1 cellular context compared by ENCODE assay signal in the genomic region with DNA sequence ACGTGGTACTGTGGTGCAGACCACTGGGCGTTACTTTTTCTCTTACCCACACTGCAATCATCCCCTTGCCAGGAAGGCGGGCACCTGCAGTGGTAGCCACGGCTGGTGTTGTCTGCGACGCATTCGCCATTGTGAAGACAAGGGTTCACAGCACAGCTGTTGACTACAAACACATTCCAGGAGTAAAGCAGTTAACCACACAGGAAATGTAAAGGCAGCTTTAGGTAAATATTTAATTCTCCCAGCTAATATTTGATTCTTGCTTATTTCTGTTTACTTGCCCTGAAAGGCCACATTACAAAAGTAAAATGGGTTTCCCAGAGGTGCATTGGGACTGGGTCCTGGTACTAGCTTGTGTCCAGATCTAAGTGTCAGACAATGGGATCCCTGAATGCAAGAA.
TF ChIP-seq lines count a peak whose summit lies in the region.

No MANE protein-coding gene starts in this region.

TF ChIP-seq in HepG2, 621 proteins besides CTCF, POLR2A, EP300 and RAD21 (continued from another document):
- TF ChIP-seq, protein P1, sequence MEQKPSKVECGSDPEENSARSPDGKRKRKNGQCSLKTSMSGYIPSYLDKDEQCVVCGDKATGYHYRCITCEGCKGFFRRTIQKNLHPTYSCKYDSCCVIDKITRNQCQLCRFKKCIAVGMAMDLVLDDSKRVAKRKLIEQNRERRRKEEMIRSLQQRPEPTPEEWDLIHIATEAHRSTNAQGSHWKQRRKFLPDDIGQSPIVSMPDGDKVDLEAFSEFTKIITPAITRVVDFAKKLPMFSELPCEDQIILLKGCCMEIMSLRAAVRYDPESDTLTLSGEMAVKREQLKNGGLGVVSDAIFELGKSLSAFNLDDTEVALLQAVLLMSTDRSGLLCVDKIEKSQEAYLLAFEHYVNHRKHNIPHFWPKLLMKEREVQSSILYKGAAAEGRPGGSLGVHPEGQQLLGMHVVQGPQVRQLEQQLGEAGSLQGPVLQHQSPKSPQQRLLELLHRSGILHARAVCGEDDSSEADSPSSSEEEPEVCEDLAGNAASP (CRISPR knock-in tag; IDR thresholded peaks at IDR 0.05; ENCODE audit: borderline replicate concordance), result peak; percentile 54; the same call in 1 of the 2 replicates
- no peak for TF ChIP-seq ZNF30 (CRISPR knock-in tag; IDR thresholded peaks at IDR 0.05)
- TF ChIP-seq NR1H2 (CRISPR knock-in tag; IDR thresholded peaks at IDR 0.05; ENCODE audit: borderline replicate concordance, low read depth), result no peak
- no peak for TF ChIP-seq ZBTB21 (CRISPR knock-in tag; IDR thresholded peaks at IDR 0.05)
- no peak for TF ChIP-seq ZNF883 (CRISPR knock-in tag; IDR thresholded peaks at IDR 0.05; ENCODE audit: not compliant biosample characterization)
- no peak for TF ChIP-seq TCF12 (IDR thresholded peaks at IDR 0.05)
- TF ChIP-seq TCF12 (CRISPR knock-in tag; IDR thresholded peaks at IDR 0.05), result no peak
- TF ChIP-seq FOXK1 (CRISPR knock-in tag; IDR thresholded peaks at IDR 0.05; ENCODE audit: borderline replicate concordance, low read depth), result no peak
- TF ChIP-seq REXO4 (CRISPR knock-in tag; IDR thresholded peaks at IDR 0.05; ENCODE audit: borderline replicate concordance), result no peak
- TF ChIP-seq, protein P2, sequence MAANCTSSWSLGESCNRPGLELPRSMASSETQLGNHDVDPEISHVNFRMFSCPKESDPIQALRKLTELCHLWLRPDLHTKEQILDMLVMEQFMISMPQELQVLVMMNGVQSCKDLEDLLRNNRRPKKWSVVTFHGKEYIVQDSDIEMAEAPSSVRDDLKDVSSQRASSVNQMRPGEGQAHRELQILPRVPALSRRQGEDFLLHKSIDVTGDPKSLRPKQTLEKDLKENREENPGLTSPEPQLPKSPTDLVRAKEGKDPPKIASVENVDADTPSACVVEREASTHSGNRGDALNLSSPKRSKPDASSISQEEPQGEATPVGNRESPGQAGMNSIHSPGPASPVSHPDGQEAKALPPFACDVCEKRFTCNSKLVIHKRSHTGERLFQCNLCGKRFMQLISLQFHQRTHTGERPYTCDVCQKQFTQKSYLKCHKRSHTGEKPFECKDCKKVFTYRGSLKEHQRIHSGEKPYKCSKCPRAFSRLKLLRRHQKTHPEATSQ (CRISPR knock-in tag; IDR thresholded peaks at IDR 0.05; ENCODE audit: borderline replicate concordance), result no peak
- TF ChIP-seq BHLHE40 (IDR thresholded peaks at IDR 0.05; ENCODE audit: low read length), result no peak
- TF ChIP-seq RBFOX2 (IDR thresholded peaks at IDR 0.05; ENCODE audit: low read depth, low read length), result no peak
- TF ChIP-seq, protein P3, sequence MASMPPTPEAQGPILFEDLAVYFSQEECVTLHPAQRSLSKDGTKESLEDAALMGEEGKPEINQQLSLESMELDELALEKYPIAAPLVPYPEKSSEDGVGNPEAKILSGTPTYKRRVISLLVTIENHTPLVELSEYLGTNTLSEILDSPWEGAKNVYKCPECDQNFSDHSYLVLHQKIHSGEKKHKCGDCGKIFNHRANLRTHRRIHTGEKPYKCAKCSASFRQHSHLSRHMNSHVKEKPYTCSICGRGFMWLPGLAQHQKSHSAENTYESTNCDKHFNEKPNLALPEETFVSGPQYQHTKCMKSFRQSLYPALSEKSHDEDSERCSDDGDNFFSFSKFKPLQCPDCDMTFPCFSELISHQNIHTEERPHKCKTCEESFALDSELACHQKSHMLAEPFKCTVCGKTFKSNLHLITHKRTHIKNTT (CRISPR knock-in tag; IDR thresholded peaks at IDR 0.05), result no peak
- no peak for TF ChIP-seq IKZF4 (CRISPR knock-in tag; IDR thresholded peaks at IDR 0.05; ENCODE audit: borderline replicate concordance, low read depth, not compliant biosample characterization)
- TF ChIP-seq, protein P4, sequence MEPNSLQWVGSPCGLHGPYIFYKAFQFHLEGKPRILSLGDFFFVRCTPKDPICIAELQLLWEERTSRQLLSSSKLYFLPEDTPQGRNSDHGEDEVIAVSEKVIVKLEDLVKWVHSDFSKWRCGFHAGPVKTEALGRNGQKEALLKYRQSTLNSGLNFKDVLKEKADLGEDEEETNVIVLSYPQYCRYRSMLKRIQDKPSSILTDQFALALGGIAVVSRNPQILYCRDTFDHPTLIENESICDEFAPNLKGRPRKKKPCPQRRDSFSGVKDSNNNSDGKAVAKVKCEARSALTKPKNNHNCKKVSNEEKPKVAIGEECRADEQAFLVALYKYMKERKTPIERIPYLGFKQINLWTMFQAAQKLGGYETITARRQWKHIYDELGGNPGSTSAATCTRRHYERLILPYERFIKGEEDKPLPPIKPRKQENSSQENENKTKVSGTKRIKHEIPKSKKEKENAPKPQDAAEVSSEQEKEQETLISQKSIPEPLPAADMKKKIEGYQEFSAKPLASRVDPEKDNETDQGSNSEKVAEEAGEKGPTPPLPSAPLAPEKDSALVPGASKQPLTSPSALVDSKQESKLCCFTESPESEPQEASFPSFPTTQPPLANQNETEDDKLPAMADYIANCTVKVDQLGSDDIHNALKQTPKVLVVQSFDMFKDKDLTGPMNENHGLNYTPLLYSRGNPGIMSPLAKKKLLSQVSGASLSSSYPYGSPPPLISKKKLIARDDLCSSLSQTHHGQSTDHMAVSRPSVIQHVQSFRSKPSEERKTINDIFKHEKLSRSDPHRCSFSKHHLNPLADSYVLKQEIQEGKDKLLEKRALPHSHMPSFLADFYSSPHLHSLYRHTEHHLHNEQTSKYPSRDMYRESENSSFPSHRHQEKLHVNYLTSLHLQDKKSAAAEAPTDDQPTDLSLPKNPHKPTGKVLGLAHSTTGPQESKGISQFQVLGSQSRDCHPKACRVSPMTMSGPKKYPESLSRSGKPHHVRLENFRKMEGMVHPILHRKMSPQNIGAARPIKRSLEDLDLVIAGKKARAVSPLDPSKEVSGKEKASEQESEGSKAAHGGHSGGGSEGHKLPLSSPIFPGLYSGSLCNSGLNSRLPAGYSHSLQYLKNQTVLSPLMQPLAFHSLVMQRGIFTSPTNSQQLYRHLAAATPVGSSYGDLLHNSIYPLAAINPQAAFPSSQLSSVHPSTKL (CRISPR knock-in tag; IDR thresholded peaks at IDR 0.05), result peak; percentile 70; the same call in 1 of the 2 replicates
- TF ChIP-seq GATAD2A (CRISPR knock-in tag; IDR thresholded peaks at IDR 0.05), result peak; percentile 58
- no peak for TF ChIP-seq JUNB (CRISPR knock-in tag; IDR thresholded peaks at IDR 0.05; ENCODE audit: borderline replicate concordance)
- TF ChIP-seq ZFP82 (CRISPR knock-in tag; IDR thresholded peaks at IDR 0.05; ENCODE audit: borderline replicate concordance), result no peak
- TF ChIP-seq KLF12 (CRISPR knock-in tag; IDR thresholded peaks at IDR 0.05; ENCODE audit: borderline replicate concordance), result no peak
- TF ChIP-seq, protein P5, sequence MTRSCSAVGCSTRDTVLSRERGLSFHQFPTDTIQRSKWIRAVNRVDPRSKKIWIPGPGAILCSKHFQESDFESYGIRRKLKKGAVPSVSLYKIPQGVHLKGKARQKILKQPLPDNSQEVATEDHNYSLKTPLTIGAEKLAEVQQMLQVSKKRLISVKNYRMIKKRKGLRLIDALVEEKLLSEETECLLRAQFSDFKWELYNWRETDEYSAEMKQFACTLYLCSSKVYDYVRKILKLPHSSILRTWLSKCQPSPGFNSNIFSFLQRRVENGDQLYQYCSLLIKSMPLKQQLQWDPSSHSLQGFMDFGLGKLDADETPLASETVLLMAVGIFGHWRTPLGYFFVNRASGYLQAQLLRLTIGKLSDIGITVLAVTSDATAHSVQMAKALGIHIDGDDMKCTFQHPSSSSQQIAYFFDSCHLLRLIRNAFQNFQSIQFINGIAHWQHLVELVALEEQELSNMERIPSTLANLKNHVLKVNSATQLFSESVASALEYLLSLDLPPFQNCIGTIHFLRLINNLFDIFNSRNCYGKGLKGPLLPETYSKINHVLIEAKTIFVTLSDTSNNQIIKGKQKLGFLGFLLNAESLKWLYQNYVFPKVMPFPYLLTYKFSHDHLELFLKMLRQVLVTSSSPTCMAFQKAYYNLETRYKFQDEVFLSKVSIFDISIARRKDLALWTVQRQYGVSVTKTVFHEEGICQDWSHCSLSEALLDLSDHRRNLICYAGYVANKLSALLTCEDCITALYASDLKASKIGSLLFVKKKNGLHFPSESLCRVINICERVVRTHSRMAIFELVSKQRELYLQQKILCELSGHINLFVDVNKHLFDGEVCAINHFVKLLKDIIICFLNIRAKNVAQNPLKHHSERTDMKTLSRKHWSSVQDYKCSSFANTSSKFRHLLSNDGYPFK (CRISPR knock-in tag; IDR thresholded peaks at IDR 0.05; ENCODE audit: borderline replicate concordance), result no peak
- TF ChIP-seq, protein P6, sequence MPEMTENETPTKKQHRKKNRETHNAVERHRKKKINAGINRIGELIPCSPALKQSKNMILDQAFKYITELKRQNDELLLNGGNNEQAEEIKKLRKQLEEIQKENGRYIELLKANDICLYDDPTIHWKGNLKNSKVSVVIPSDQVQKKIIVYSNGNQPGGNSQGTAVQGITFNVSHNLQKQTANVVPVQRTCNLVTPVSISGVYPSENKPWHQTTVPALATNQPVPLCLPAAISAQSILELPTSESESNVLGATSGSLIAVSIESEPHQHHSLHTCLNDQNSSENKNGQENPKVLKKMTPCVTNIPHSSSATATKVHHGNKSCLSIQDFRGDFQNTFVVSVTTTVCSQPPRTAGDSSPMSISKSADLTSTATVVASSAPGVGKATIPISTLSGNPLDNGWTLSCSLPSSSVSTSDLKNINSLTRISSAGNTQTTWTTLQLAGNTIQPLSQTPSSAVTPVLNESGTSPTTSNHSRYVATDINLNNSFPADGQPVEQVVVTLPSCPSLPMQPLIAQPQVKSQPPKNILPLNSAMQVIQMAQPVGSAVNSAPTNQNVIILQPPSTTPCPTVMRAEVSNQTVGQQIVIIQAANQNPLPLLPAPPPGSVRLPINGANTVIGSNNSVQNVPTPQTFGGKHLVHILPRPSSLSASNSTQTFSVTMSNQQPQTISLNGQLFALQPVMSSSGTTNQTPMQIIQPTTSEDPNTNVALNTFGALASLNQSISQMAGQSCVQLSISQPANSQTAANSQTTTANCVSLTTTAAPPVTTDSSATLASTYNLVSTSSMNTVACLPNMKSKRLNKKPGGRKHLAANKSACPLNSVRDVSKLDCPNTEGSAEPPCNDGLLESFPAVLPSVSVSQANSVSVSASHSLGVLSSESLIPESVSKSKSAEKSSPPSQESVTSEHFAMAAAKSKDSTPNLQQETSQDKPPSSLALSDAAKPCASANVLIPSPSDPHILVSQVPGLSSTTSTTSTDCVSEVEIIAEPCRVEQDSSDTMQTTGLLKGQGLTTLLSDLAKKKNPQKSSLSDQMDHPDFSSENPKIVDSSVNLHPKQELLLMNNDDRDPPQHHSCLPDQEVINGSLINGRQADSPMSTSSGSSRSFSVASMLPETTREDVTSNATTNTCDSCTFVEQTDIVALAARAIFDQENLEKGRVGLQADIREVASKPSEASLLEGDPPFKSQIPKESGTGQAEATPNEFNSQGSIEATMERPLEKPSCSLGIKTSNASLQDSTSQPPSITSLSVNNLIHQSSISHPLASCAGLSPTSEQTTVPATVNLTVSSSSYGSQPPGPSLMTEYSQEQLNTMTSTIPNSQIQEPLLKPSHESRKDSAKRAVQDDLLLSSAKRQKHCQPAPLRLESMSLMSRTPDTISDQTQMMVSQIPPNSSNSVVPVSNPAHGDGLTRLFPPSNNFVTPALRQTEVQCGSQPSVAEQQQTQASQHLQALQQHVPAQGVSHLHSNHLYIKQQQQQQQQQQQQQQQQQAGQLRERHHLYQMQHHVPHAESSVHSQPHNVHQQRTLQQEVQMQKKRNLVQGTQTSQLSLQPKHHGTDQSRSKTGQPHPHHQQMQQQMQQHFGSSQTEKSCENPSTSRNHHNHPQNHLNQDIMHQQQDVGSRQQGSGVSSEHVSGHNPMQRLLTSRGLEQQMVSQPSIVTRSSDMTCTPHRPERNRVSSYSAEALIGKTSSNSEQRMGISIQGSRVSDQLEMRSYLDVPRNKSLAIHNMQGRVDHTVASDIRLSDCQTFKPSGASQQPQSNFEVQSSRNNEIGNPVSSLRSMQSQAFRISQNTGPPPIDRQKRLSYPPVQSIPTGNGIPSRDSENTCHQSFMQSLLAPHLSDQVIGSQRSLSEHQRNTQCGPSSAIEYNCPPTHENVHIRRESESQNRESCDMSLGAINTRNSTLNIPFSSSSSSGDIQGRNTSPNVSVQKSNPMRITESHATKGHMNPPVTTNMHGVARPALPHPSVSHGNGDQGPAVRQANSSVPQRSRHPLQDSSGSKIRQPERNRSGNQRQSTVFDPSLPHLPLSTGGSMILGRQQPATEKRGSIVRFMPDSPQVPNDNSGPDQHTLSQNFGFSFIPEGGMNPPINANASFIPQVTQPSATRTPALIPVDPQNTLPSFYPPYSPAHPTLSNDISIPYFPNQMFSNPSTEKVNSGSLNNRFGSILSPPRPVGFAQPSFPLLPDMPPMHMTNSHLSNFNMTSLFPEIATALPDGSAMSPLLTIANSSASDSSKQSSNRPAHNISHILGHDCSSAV (CRISPR knock-in tag; IDR thresholded peaks at IDR 0.05; ENCODE audit: borderline replicate concordance), result no peak
- TF ChIP-seq, protein P7, sequence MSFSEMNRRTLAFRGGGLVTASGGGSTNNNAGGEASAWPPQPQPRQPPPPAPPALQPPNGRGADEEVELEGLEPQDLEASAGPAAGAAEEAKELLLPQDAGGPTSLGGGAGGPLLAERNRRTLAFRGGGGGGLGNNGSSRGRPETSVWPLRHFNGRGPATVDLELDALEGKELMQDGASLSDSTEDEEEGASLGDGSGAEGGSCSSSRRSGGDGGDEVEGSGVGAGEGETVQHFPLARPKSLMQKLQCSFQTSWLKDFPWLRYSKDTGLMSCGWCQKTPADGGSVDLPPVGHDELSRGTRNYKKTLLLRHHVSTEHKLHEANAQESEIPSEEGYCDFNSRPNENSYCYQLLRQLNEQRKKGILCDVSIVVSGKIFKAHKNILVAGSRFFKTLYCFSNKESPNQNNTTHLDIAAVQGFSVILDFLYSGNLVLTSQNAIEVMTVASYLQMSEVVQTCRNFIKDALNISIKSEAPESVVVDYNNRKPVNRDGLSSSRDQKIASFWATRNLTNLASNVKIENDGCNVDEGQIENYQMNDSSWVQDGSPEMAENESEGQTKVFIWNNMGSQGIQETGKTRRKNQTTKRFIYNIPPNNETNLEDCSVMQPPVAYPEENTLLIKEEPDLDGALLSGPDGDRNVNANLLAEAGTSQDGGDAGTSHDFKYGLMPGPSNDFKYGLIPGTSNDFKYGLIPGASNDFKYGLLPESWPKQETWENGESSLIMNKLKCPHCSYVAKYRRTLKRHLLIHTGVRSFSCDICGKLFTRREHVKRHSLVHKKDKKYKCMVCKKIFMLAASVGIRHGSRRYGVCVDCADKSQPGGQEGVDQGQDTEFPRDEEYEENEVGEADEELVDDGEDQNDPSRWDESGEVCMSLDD (CRISPR knock-in tag; IDR thresholded peaks at IDR 0.05; ENCODE audit: borderline replicate concordance), result no peak
- TF ChIP-seq, protein P8, sequence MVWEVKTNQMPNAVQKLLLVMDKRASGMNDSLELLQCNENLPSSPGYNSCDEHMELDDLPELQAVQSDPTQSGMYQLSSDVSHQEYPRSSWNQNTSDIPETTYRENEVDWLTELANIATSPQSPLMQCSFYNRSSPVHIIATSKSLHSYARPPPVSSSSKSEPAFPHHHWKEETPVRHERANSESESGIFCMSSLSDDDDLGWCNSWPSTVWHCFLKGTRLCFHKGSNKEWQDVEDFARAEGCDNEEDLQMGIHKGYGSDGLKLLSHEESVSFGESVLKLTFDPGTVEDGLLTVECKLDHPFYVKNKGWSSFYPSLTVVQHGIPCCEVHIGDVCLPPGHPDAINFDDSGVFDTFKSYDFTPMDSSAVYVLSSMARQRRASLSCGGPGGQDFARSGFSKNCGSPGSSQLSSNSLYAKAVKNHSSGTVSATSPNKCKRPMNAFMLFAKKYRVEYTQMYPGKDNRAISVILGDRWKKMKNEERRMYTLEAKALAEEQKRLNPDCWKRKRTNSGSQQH (CRISPR knock-in tag; IDR thresholded peaks at IDR 0.05; ENCODE audit: low read depth), result no peak
- no peak for TF ChIP-seq ZNF343 (CRISPR knock-in tag; IDR thresholded peaks at IDR 0.05)
- no peak for TF ChIP-seq SIN3B (IDR thresholded peaks at IDR 0.05; ENCODE audit: low read length)
- no peak for TF ChIP-seq ZNF451 (CRISPR knock-in tag; IDR thresholded peaks at IDR 0.05)
- TF ChIP-seq SALL1 (CRISPR knock-in tag; IDR thresholded peaks at IDR 0.05), result peak; percentile 53
